In genomic region chr9:90915693-90916092, GRCh38 we compare ENCODE assay signal across 8 cellular contexts.
DNase-seq lines count a peak whose midpoint lies in the region; ATAC-seq and TF ChIP-seq lines count a peak whose summit lies in the region.

No MANE protein-coding gene starts in this region.

- no peaks in the 10 kb centered on the region for H3K36me3 Mint-ChIP-seq in activated naive CD8-positive, alpha-beta T cell treated with anti-CD3 and anti-CD28 coated beads, Interleukin-2, amount 10 ng/mL, durations not matched to agents 7 days and 5 days
- H3K36me3 Mint-ChIP-seq in neural progenitor cell = no peaks in the 10 kb centered on the region

- peak; percentile 41 for TF ChIP-seq CTCF in neural progenitor cell (IDR thresholded peaks at IDR 0.05)

- DNase-seq in COR-L47 (lab: John Stamatoyannopoulos, UW) = peak; percentile 38
- peak; percentile 77 for DNase-seq in Jurkat, Clone E6-1 (ENCODE audit: low read depth, low spot score)
- peak; percentile 43 for DNase-seq in activated naive CD8-positive, alpha-beta T cell treated with anti-CD3 and anti-CD28 coated beads, Interleukin-2, amount 10 ng/mL, durations not matched to agents 7 days and 5 days
- DNase-seq in neural progenitor cell (ENCODE audit: low spot score) = peak; percentile 55
- no peak for DNase-seq in OCI-M2 (lab: John Stamatoyannopoulos, UW; ENCODE audit: unreplicated experiment)
- no peak for DNase-seq in DMS153 (lab: John Stamatoyannopoulos, UW)
- no peak for DNase-seq in NCI-H187 treated with DMSO at 0.1 percent for 48 hours (lab: John Stamatoyannopoulos, UW)

- no peaks in the 10 kb centered on the region for H3F3A ChIP-seq in neural progenitor cell (ENCODE audit: low read depth)

- no peak overlapping the region for H3K9ac ChIP-seq in neural progenitor cell

- no peaks in the 10 kb centered on the region for H3K79me2 ChIP-seq in neural progenitor cell (ENCODE audit: low read depth)

- no peak overlapping the region for H3K4me3 Mint-ChIP-seq in activated naive CD8-positive, alpha-beta T cell treated with anti-CD3 and anti-CD28 coated beads, Interleukin-2, amount 10 ng/mL, durations not matched to agents 7 days and 5 days
- H3K4me3 Mint-ChIP-seq in neural progenitor cell = no peak overlapping the region

- no peaks in the 10 kb centered on the region for H3K9me3 ChIP-seq in neural progenitor cell (ENCODE audit: low read depth)

- no peaks in the 10 kb centered on the region for H3K4me1 ChIP-seq in neural progenitor cell

- no peaks in the 10 kb centered on the region for H3K36me3 ChIP-seq in neural progenitor cell

- no peaks in the 10 kb centered on the region for H4K20me1 ChIP-seq in neural progenitor cell (ENCODE audit: low read depth)

- H3K4me3 ChIP-seq in Jurkat, Clone E6-1 (ENCODE audit: low read length) = no peak overlapping the region
- H3K4me3 ChIP-seq in neural progenitor cell = no peak overlapping the region

- H3K27me3 Mint-ChIP-seq in activated naive CD8-positive, alpha-beta T cell treated with anti-CD3 and anti-CD28 coated beads, Interleukin-2, amount 10 ng/mL, durations not matched to agents 7 days and 5 days = no peaks in the 10 kb centered on the region
- H3K27me3 Mint-ChIP-seq in neural progenitor cell (ENCODE audit: insufficient read depth, low read depth) = peaks cover 4% of the 10 kb centered on the region

- no peaks in the 10 kb centered on the region for H3K4me1 Mint-ChIP-seq in activated naive CD8-positive, alpha-beta T cell treated with anti-CD3 and anti-CD28 coated beads, Interleukin-2, amount 10 ng/mL, durations not matched to agents 7 days and 5 days
- no peaks in the 10 kb centered on the region for H3K4me1 Mint-ChIP-seq in neural progenitor cell

- no peak for ATAC-seq in activated naive CD8-positive, alpha-beta T cell treated with anti-CD3 and anti-CD28 coated beads, Interleukin-2, amount 10 ng/mL, durations not matched to agents 7 days and 5 days (ENCODE audit: low read depth)
- no peak for ATAC-seq in GM21528 (IDR thresholded peaks at IDR 0.05; ENCODE audit: low FRiP score, unreplicated experiment)

- no peak overlapping the region for H3K4me2 ChIP-seq in neural progenitor cell

- no peaks in the 10 kb centered on the region for H3K27me3 ChIP-seq in neural progenitor cell

- no peak overlapping the region for H3K27ac Mint-ChIP-seq in activated naive CD8-positive, alpha-beta T cell treated with anti-CD3 and anti-CD28 coated beads, Interleukin-2, amount 10 ng/mL, durations not matched to agents 7 days and 5 days
- no peak overlapping the region for H3K27ac Mint-ChIP-seq in neural progenitor cell

- no peaks in the 10 kb centered on the region for H3K9me3 Mint-ChIP-seq in activated naive CD8-positive, alpha-beta T cell treated with anti-CD3 and anti-CD28 coated beads, Interleukin-2, amount 10 ng/mL, durations not matched to agents 7 days and 5 days
- no peaks in the 10 kb centered on the region for H3K9me3 Mint-ChIP-seq in neural progenitor cell

- no peak overlapping the region for H3K27ac ChIP-seq in neural progenitor cell

- no peak overlapping the region for H2AFZ ChIP-seq in neural progenitor cell (replicated peaks)

- POLR2A ChIA-PET in activated naive CD8-positive, alpha-beta T cell treated with anti-CD3 and anti-CD28 coated beads, Interleukin-2, amount 10 ng/mL, durations not matched to agents 7 days and 5 days (lab: Charles Lee) = interaction anchor here (0.9 to 2.1 kb wide), 2 partner anchors 173 to 509 kb away, joined by 3 to 12 read pairs; partner anchors contain the start of gene NFIL3

Comparison
In these comparisons a context has a peak if more than half of its experiments do, and no peak if none do; other contexts are left out.
1. DNase-seq: peak in COR-L47 (single experiment), Jurkat, Clone E6-1 (single experiment), activated naive CD8-positive, alpha-beta T cell treated with anti-CD3 and anti-CD28 coated beads, Interleukin-2, amount 10 ng/mL, durations not matched to agents 7 days and 5 days (single experiment) and neural progenitor cell (single experiment); none in OCI-M2 (single experiment), DMS153 (single experiment) and NCI-H187 treated with DMSO at 0.1 percent for 48 hours (single experiment).